Comparison of ENCODE assay signal across 10 cellular contexts in the genomic region with DNA sequence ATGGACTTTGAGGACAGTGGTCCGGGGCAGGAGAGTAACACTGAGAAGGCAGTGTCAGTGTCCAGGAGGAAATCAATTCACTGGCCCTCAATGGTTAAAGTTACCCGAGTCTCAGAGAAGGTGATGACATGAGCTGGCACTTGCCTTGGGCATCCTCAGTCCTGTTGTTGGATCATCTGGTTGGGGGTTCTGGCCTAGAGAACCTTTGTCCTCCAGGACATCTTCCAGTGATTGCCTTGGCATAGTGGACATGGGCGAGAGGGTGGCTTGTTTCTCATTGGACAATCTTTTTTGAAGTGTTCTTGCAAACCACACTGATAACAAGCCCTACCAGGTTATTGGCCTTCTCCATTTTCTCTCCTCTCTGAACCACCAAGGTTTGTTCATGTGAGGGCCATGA.
"Had no signal": no experiment of that assay in that cellular context is flagged by ENCODE, and none has a peak within 500 bp of the region (broad histone marks: within the 10 kb centered on the region; RNA-seq: fewer than 3 reads in every experiment).

No MANE protein-coding gene starts in this region.

- ATAC-seq: GM23338, HCT116 had no signal

- DNase-seq: GM23248, GOT3, H7, H9, HCEC 1CT, HFFc6 had no signal

- FAIRE-seq: H1, H54 had no signal
